In genomic region chr1:167734841-167735240, GRCh38 we compare ENCODE assay signal across 40 cellular contexts.
"Had no signal": no experiment of that assay in that cellular context is flagged by ENCODE, and none has a peak within 500 bp of the region (broad histone marks: within the 10 kb centered on the region; RNA-seq: fewer than 3 reads in every experiment).

No MANE protein-coding gene starts in this region.

- H3K4me3 ChIP-seq: adrenal gland, ascending aorta, body of pancreas, breast epithelium, cardiac muscle cell had no signal

- H3K27me3 ChIP-seq: adrenal gland, ascending aorta, body of pancreas, brain microvascular endothelial cell, breast epithelium, cardiac muscle cell had no signal

- H3K9me3 Mint-ChIP-seq: activated naive CD4-positive, alpha-beta T cell treated with anti-CD3 and anti-CD28 coated beads for 36 hours; activated naive CD4-positive, alpha-beta T cell treated with anti-CD3 and anti-CD28 coated beads, Interleukin-2, amount 50 U/mL, for 24 hours; activated naive CD4-positive, alpha-beta T cell treated with anti-CD3 and anti-CD28 coated beads, Interleukin-2, amount 50 U/mL, for 72 hours; activated naive CD8-positive, alpha-beta T cell treated with anti-CD3 and anti-CD28 coated beads, Interleukin-2, amount 50 U/mL, for 24 hours; activated T-cell treated with anti-CD3 and anti-CD28 coated beads, Interleukin-2, amount 50 U/mL, for 24 hours; activated T-cell treated with anti-CD3 and anti-CD28 coated beads, Interleukin-2, amount 50 U/mL, for 4 hours; activated T-helper 17 cell treated with anti-CD3 and anti-CD28 coated beads, Interleukin-2, amount 50 U/mL, for 72 hours; activated T-helper 2 cell treated with anti-CD3 and anti-CD28 coated beads, Interferon-gamma antibody, Interleukin-2, Interleukin-4, amounts not matched to agents 10 μg/mL and 5 μg/mL and 100 μg/mL, durations not matched to agents 14 hours and 24 hours and 36 hours; central memory CD8-positive, alpha-beta T cell had no signal

- H3K4me3 Mint-ChIP-seq: activated naive CD4-positive, alpha-beta T cell treated with anti-CD3 and anti-CD28 coated beads for 36 hours; activated naive CD4-positive, alpha-beta T cell treated with anti-CD3 and anti-CD28 coated beads, Interleukin-2, amount 10 ng/mL, durations not matched to agents 7 days and 5 days; activated naive CD4-positive, alpha-beta T cell treated with anti-CD3 and anti-CD28 coated beads, Interleukin-2, amount 50 U/mL, for 24 hours; activated naive CD8-positive, alpha-beta T cell; activated naive CD8-positive, alpha-beta T cell treated with anti-CD3 and anti-CD28 coated beads for 36 hours; activated naive CD8-positive, alpha-beta T cell treated with anti-CD3 and anti-CD28 coated beads, Interleukin-2, amount 10 ng/mL, durations not matched to agents 7 days and 5 days; activated naive CD8-positive, alpha-beta T cell treated with anti-CD3 and anti-CD28 coated beads, Interleukin-2, amount 50 U/mL, for 24 hours; activated T-cell treated with anti-CD3 and anti-CD28 coated beads, Interleukin-2, amount 50 U/mL, for 24 hours; activated T-cell treated with anti-CD3 and anti-CD28 coated beads, Interleukin-2, amount 50 U/mL, for 4 hours; activated T-cell treated with anti-CD3 and anti-CD28 coated beads, Interleukin-2, amount 50 U/mL, for 72 hours; activated T-helper 1 cell treated with anti-CD3 and anti-CD28 coated beads, Interleukin-12 subunit alpha, Interleukin-12 subunit beta, Interleukin-2, Interleukin-4 antibody, amounts not matched to agents 30 ng/mL and 10 ng/mL and 1 ng/mL, durations not matched to agents 14 hours and 24 hours and 36 hours; activated T-helper 17 cell treated with anti-CD3 and anti-CD28 coated beads, Interleukin-2, amount 50 U/mL, for 72 hours; brain; central memory CD8-positive, alpha-beta T cell had no signal

- H3K4me1 ChIP-seq: body of pancreas, breast epithelium had no signal

- ATAC-seq: activated naive CD4-positive, alpha-beta T cell treated with anti-CD3 and anti-CD28 coated beads, Interleukin-2, amount 50 U/mL, for 72 hours; activated naive CD8-positive, alpha-beta T cell treated with anti-CD3 and anti-CD28 coated beads, Interleukin-2, amount 50 U/mL, for 24 hours; activated T-cell treated with anti-CD3 and anti-CD28 coated beads, Interleukin-2, amount 50 U/mL, for 4 hours; activated T-cell treated with anti-CD3 and anti-CD28 coated beads, Interleukin-2, amount 50 U/mL, for 72 hours; body of pancreas had no signal

- H3K27ac Mint-ChIP-seq: activated naive CD4-positive, alpha-beta T cell treated with anti-CD3 and anti-CD28 coated beads for 36 hours; activated naive CD4-positive, alpha-beta T cell treated with anti-CD3 and anti-CD28 coated beads, Interleukin-2, amount 10 ng/mL, durations not matched to agents 7 days and 5 days; activated naive CD4-positive, alpha-beta T cell treated with anti-CD3 and anti-CD28 coated beads, Interleukin-2, amount 50 U/mL, for 24 hours; activated naive CD8-positive, alpha-beta T cell; activated naive CD8-positive, alpha-beta T cell treated with anti-CD3 and anti-CD28 coated beads for 36 hours; activated naive CD8-positive, alpha-beta T cell treated with anti-CD3 and anti-CD28 coated beads, Interleukin-2, amount 10 ng/mL, durations not matched to agents 7 days and 5 days; activated naive CD8-positive, alpha-beta T cell treated with anti-CD3 and anti-CD28 coated beads, Interleukin-2, amount 50 U/mL, for 24 hours; activated T-cell treated with anti-CD3 and anti-CD28 coated beads, Interleukin-2, amount 50 U/mL, for 24 hours; activated T-cell treated with anti-CD3 and anti-CD28 coated beads, Interleukin-2, amount 50 U/mL, for 72 hours; activated T-helper 1 cell treated with anti-CD3 and anti-CD28 coated beads, Interleukin-12 subunit alpha, Interleukin-12 subunit beta, Interleukin-2, Interleukin-4 antibody, amounts not matched to agents 30 ng/mL and 10 ng/mL and 1 ng/mL, durations not matched to agents 14 hours and 24 hours and 36 hours; activated T-helper 17 cell treated with anti-CD3 and anti-CD28 coated beads, Interleukin-2, amount 50 U/mL, for 72 hours; activated T-helper 2 cell treated with anti-CD3 and anti-CD28 coated beads, Interferon-gamma antibody, Interleukin-2, Interleukin-4, amounts not matched to agents 10 μg/mL and 5 μg/mL and 100 μg/mL, durations not matched to agents 14 hours and 24 hours and 36 hours; brain had no signal

- H3K4me1 Mint-ChIP-seq: activated naive CD4-positive, alpha-beta T cell treated with anti-CD3 and anti-CD28 coated beads, Interleukin-2, amount 10 ng/mL, durations not matched to agents 7 days and 5 days; activated naive CD4-positive, alpha-beta T cell treated with anti-CD3 and anti-CD28 coated beads, Interleukin-2, amount 50 U/mL, for 24 hours; activated naive CD8-positive, alpha-beta T cell treated with anti-CD3 and anti-CD28 coated beads for 36 hours; activated naive CD8-positive, alpha-beta T cell treated with anti-CD3 and anti-CD28 coated beads, Interleukin-2, amount 10 ng/mL, durations not matched to agents 7 days and 5 days; activated naive CD8-positive, alpha-beta T cell treated with anti-CD3 and anti-CD28 coated beads, Interleukin-2, amount 50 U/mL, for 24 hours; activated T-helper 17 cell treated with anti-CD3 and anti-CD28 coated beads, Interleukin-2, amount 50 U/mL, for 72 hours; brain; central memory CD8-positive, alpha-beta T cell had no signal

- H3K36me3 ChIP-seq: breast epithelium, cardiac muscle cell had no signal

- FAIRE-seq: astrocyte, bronchial epithelial cell had no signal

- DNase-seq: activated effector memory CD4-positive, alpha-beta T cell treated with anti-CD3 and anti-CD28 coated beads, Interleukin-2, amount 50 U/mL, for 16 hours; activated effector memory CD4-positive, alpha-beta T cell treated with Interleukin-2 at 50 U/mL for 16 hours; activated gamma-delta T cell; activated gamma-delta T cell treated with Interleukin-2 at 50 U/mL for 16 hours; activated naive CD4-positive, alpha-beta T cell; activated naive CD4-positive, alpha-beta T cell treated with anti-CD3 and anti-CD28 coated beads for 36 hours; activated naive CD4-positive, alpha-beta T cell treated with anti-CD3 and anti-CD28 coated beads, Interleukin-2, amount 10 ng/mL, durations not matched to agents 7 days and 5 days; activated naive CD4-positive, alpha-beta T cell treated with anti-CD3 and anti-CD28 coated beads, Interleukin-2, amount 50 U/mL, for 16 hours; activated naive CD4-positive, alpha-beta T cell treated with Interleukin-2 at 50 U/mL for 16 hours; activated naive CD8-positive, alpha-beta T cell treated with anti-CD3 and anti-CD28 coated beads for 36 hours; activated naive CD8-positive, alpha-beta T cell treated with anti-CD3 and anti-CD28 coated beads, Interleukin-2, amount 10 ng/mL, durations not matched to agents 7 days and 5 days; activated naive CD8-positive, alpha-beta T cell treated with anti-CD3 and anti-CD28 coated beads, Interleukin-2, amount 50 U/mL, for 24 hours; activated T-cell treated with anti-CD3 and anti-CD28 coated beads, Interleukin-2, amount 50 U/mL, for 1 hour; activated T-cell treated with anti-CD3 and anti-CD28 coated beads, Interleukin-2, amount 50 U/mL, for 24 hours; activated T-cell treated with anti-CD3 and anti-CD28 coated beads, Interleukin-2, amount 50 U/mL, for 4 hours; activated T-cell treated with anti-CD3 and anti-CD28 coated beads, Interleukin-2, amount 50 U/mL, for 48 hours; activated T-cell treated with anti-CD3 and anti-CD28 coated beads, Interleukin-2, amount 50 U/mL, for 72 hours; adrenal gland; amniotic stem cell; amygdala; anterior cingulate cortex; aorta; body of pancreas; brain microvascular endothelial cell; caudate nucleus; central memory CD4-positive, alpha-beta T cell; cerebellar nuclear complex had no signal

- H3K9me3 ChIP-seq: adrenal gland, ascending aorta, body of pancreas, breast epithelium had no signal

- H3K27me3 Mint-ChIP-seq: activated naive CD4-positive, alpha-beta T cell treated with anti-CD3 and anti-CD28 coated beads, Interleukin-2, amount 10 ng/mL, durations not matched to agents 7 days and 5 days; activated naive CD4-positive, alpha-beta T cell treated with anti-CD3 and anti-CD28 coated beads, Interleukin-2, amount 50 U/mL, for 24 hours; activated naive CD8-positive, alpha-beta T cell; activated naive CD8-positive, alpha-beta T cell treated with anti-CD3 and anti-CD28 coated beads for 36 hours; activated naive CD8-positive, alpha-beta T cell treated with anti-CD3 and anti-CD28 coated beads, Interleukin-2, amount 10 ng/mL, durations not matched to agents 7 days and 5 days; activated naive CD8-positive, alpha-beta T cell treated with anti-CD3 and anti-CD28 coated beads, Interleukin-2, amount 50 U/mL, for 24 hours; activated T-cell treated with anti-CD3 and anti-CD28 coated beads, Interleukin-2, amount 50 U/mL, for 24 hours; activated T-helper 17 cell treated with anti-CD3 and anti-CD28 coated beads, Interleukin-2, amount 50 U/mL, for 72 hours; brain; central memory CD8-positive, alpha-beta T cell had no signal

- H3K27ac ChIP-seq: adrenal gland, ascending aorta, body of pancreas, brain microvascular endothelial cell, breast epithelium, cardiac muscle cell had no signal
